9 cellular contexts compared by ENCODE assay signal in genomic region chr12:12265571-12266388, GRCh38. TPM values are rescaled to one million over a fixed set of nuclear protein-coding genes. Genes with fewer than 3 reads are reported as not detected.
DNase-seq lines count a peak whose midpoint lies in the region; ATAC-seq, FAIRE-seq and TF ChIP-seq lines count a peak whose summit lies in the region.
"Had no signal": no experiment of that assay in that cellular context is flagged by ENCODE, and none has a peak within 500 bp of the region (broad histone marks: within the 10 kb centered on the region; RNA-seq: fewer than 3 reads in every experiment).

No MANE protein-coding gene starts in this region.

- intact Hi-C loops in body of pancreas (cut with DNase I), result no loop called here
- intact Hi-C loops in spleen (cut with DNase I; ENCODE audit: low total_unique reads), result no loop called here

- peak; percentile 56 for FAIRE-seq in keratinocyte (lab: Jason Lieb, UNC)
- FAIRE-seq: G401.6 had no signal

- no peaks in the 10 kb centered on the region for H3K9me1 ChIP-seq in keratinocyte (ENCODE audit: control insufficient read depth, extremely low read depth, insufficient read depth, low read length)

- peaks cover 51% of the 10 kb centered on the region for H3K79me2 ChIP-seq in keratinocyte (ENCODE audit: control insufficient read depth, insufficient read depth, low read length)

- peak overlapping the region; percentile 99 for H3K9ac ChIP-seq in keratinocyte (ENCODE audit: control insufficient read depth, extremely low read depth, insufficient read depth, low read length)

- no peaks in the 10 kb centered on the region for H3K9me3 ChIP-seq in body of pancreas
- H3K9me3 ChIP-seq in keratinocyte (ENCODE audit: control insufficient read depth, low read depth, low read length), result no peaks in the 10 kb centered on the region
- no peaks in the 10 kb centered on the region for H3K9me3 ChIP-seq in spleen

- peak overlapping the region; percentile 92 for H3K4me2 ChIP-seq in keratinocyte (ENCODE audit: control insufficient read depth, extremely low read depth, insufficient read depth, low read depth, low read length)

- peak overlapping the region; percentile 98 to 99 (median 99) for H3K27ac ChIP-seq in body of pancreas
- H3K27ac ChIP-seq in keratinocyte (ENCODE audit: control insufficient read depth, insufficient read depth, low read length), result peak overlapping the region; percentile 99
- H3K27ac ChIP-seq in spleen, result peak overlapping the region in 5 of 8 donors; percentile 86 to 92 (median 89)

- H3K4me3 ChIP-seq in body of pancreas, result peak overlapping the region; percentile 63 to 77
- H3K4me3 ChIP-seq in keratinocyte (ENCODE audit: control insufficient read depth in 2 of 3, extremely low read depth in 1 of 3, insufficient read depth in 2 of 3, low read depth in 1 of 3, low read length in 3 of 3), result peak overlapping the region; percentile 71 to 87 (median 80)
- H3K4me3 ChIP-seq in spleen, result peak overlapping the region; percentile 59 to 86 (median 66)

- 1% methylated on average over 25 of the region's 25 CpGs for WGBS in body of pancreas, 2 donors
- 5 to 8% (median 6%) methylated on average over 25 of the region's 25 CpGs for WGBS in spleen, 5 donors

- TF ChIP-seq POLR2A in body of pancreas (IDR thresholded peaks at IDR 0.05), result peak in 1 of 3 donors; percentile 14
- no peak for TF ChIP-seq POLR2A in spleen (IDR thresholded peaks at IDR 0.05)

- H3K27me3 ChIP-seq in body of pancreas (no peaks in the 10 kb centered on the region), keratinocyte (ENCODE audit: control insufficient read depth, extremely low read depth, insufficient read depth, low read length) (no peaks in the 10 kb centered on the region), spleen (replicated peaks in 1 of 7) (peaks cover 0 to 74% (median 24%) of the 10 kb centered on the region in 7 donors)

- no peak for TF ChIP-seq CTCF in body of pancreas (IDR thresholded peaks at IDR 0.05)
- TF ChIP-seq CTCF in keratinocyte (optimal IDR thresholded peaks at IDR 0.05 in 1 of 3, IDR thresholded peaks at IDR 0.05 in 1 of 3, conservative IDR thresholded peaks at IDR 0.05 in 1 of 3; ENCODE audit: extremely low read depth in 1 of 3, insufficient read depth in 2 of 3, low read length in 3 of 3), result no peak
- no peak for TF ChIP-seq CTCF in spleen (IDR thresholded peaks at IDR 0.05 in 8 of 11, conservative IDR thresholded peaks at IDR 0.05 in 3 of 11)

- no peak for ATAC-seq in body of pancreas
- ATAC-seq in GM21526 (IDR thresholded peaks at IDR 0.05; ENCODE audit: low FRiP score, unreplicated experiment), result no peak
- ATAC-seq in HG03135 (IDR thresholded peaks at IDR 0.05; ENCODE audit: unreplicated experiment), result no peak

- DNase-seq in NCI-H1436 (lab: John Stamatoyannopoulos, UW) (peak; percentile 48), NCI-H1436 treated with DMSO at 0.1 percent for 48 hours (lab: John Stamatoyannopoulos, UW) (no peak), NCI-H2107 (lab: John Stamatoyannopoulos, UW) (peak; percentile 10), body of pancreas (peak in 2 of 4 donors; percentile 15 to 23), keratinocyte (ENCODE audit: low read depth, low spot score) (no peak), spleen (no peak)

- dilution Hi-C loops in keratinocyte (cut with MboI; ENCODE audit: extremely low pct_ligation_motif_present, low sequenced_read_pairs), result no loop called here

- no peaks in the 10 kb centered on the region for H4K20me1 ChIP-seq in keratinocyte (ENCODE audit: control insufficient read depth, extremely low read depth, insufficient read depth, low read length)

- H3K4me1 ChIP-seq in body of pancreas (peaks cover 26% of the 10 kb centered on the region), keratinocyte (ENCODE audit: control insufficient read depth, extremely low read depth, insufficient read depth, low read length) (peaks cover 6% of the 10 kb centered on the region), spleen (peaks cover 0 to 42% (median 24%) of the 10 kb centered on the region in 6 donors)

- peak overlapping the region; percentile 100 for H2AFZ ChIP-seq in keratinocyte (ENCODE audit: control insufficient read depth, low read length)

- H3K36me3 ChIP-seq in body of pancreas (replicated peaks in 1 of 2; ENCODE audit: insufficient read depth in 1 of 2, low read depth in 2 of 2), result no peaks in the 10 kb centered on the region
- no peaks in the 10 kb centered on the region for H3K36me3 ChIP-seq in keratinocyte (ENCODE audit: control insufficient read depth in 2 of 2, extremely low read depth in 1 of 2, insufficient read depth in 2 of 2, low read length in 2 of 2)
- H3K36me3 ChIP-seq in spleen, result no peaks in the 10 kb centered on the region

RNA-seq across cellular contexts. Expression of gene LRP6, which starts 1.1 kb away (rescaled TPM):
- total RNA-seq in body of pancreas (10 to 100 TPM; 23.1 to 26.7 TPM), spleen (10 to 100 TPM in 3 of 7 donors, 1 to 10 TPM in 4; 7.0 to 14.9 (median 10.0) TPM)
- polyA plus RNA-seq in keratinocyte (9.9 to 13.0 TPM (median 12.8 TPM) in 3 replicates), spleen (1 to 10 TPM in 1 of 3 donors, under 1 TPM in 2; 0.63 to 1.2 (median 0.94) TPM)
- 13.1 TPM for polyA plus RNA-seq in keratinocyte (2011; ENCODE audit: low read depth)
- 3.9 and 5.5 TPM in 2 replicates for polyA plus RNA-seq in keratinocyte (2011; cell fraction: cytosol; rRNA removed)
- 31.9 and 34.2 TPM in 2 replicates for polyA plus RNA-seq in keratinocyte (2011; cell fraction: nucleus; rRNA removed)
- polyA plus RNA-seq in keratinocyte (2012; ENCODE audit: low replicate concordance), result 5.1 and 9.2 TPM in 2 replicates
- polyA minus RNA-seq in keratinocyte, result 48.1 to 57.1 TPM (median 54.9 TPM) in 3 replicates
- polyA minus RNA-seq in keratinocyte (2011; cell fraction: cytosol; rRNA and poly(A)+ RNA removed), result 12.1 TPM
- 63.8 and 91.2 TPM in 2 replicates for polyA minus RNA-seq in keratinocyte (2011; cell fraction: nucleus; rRNA and poly(A)+ RNA removed)

Comparison
In these comparisons a context has a peak if more than half of its experiments do, and no peak if none do; other contexts are left out.
1. DNase-seq: peak in NCI-H1436 (single experiment) and NCI-H2107 (single experiment); none in NCI-H1436 treated with DMSO at 0.1 percent for 48 hours (single experiment), keratinocyte (single experiment) and spleen (single experiment).
2. Peak in every context shown above with its lines, with median percentiles within 50 percentile points of each other: H3K27ac ChIP-seq and H3K4me3 ChIP-seq.